12 cellular contexts compared by ENCODE assay signal in genomic region chr4:95637047-95637600, GRCh38.
DNase-seq lines count a peak whose midpoint lies in the region; ATAC-seq and TF ChIP-seq lines count a peak whose summit lies in the region.
"Had no signal": no experiment of that assay in that cellular context is flagged by ENCODE, and none has a peak within 500 bp of the region (broad histone marks: within the 10 kb centered on the region; RNA-seq: fewer than 3 reads in every experiment).

No MANE protein-coding gene starts in this region.

- H3K4me1 Mint-ChIP-seq in MCF 10A (ENCODE audit: insufficient read depth, unreplicated experiment) (peaks cover 25% of the 10 kb centered on the region), WTC11 (peaks cover 27% of the 10 kb centered on the region)
- H3K4me1 Mint-ChIP-seq: activated naive CD8-positive, alpha-beta T cell treated with anti-CD3 and anti-CD28 coated beads, Interleukin-2, amount 50 U/mL, for 24 hours had no signal

- H3K9me3 Mint-ChIP-seq in MCF 10A (ENCODE audit: unreplicated experiment) (no peaks in the 10 kb centered on the region), WTC11 (no peaks in the 10 kb centered on the region)
- H3K9me3 Mint-ChIP-seq: activated naive CD8-positive, alpha-beta T cell treated with anti-CD3 and anti-CD28 coated beads, Interleukin-2, amount 50 U/mL, for 24 hours had no signal

- no peak for TF ChIP-seq POLR2A in breast epithelium (IDR thresholded peaks at IDR 0.05)
- no peak for TF ChIP-seq POLR2A in suprapubic skin (IDR thresholded peaks at IDR 0.05)

- no peaks in the 10 kb centered on the region for H4K20me1 ChIP-seq in hepatocyte (ENCODE audit: insufficient read depth, poor library complexity, severe bottlenecking)

- no peak overlapping the region for H3K4me2 ChIP-seq in hepatocyte

- intact Hi-C loops in MCF 10A (cut with micrococcal nuclease) (loop anchor here (10.0 kb wide), 1 partner anchor 178 kb away; no protein-coding TSS in a partner anchor), breast epithelium (cut with DNase I; ENCODE audit: low total_unique reads) (no loop called here)

- no peak overlapping the region for H2AFZ ChIP-seq in hepatocyte
- H2AFZ ChIP-seq: parathyroid adenoma had no signal

- H3K27ac ChIP-seq in breast epithelium (no peak overlapping the region), hepatocyte (no peak overlapping the region), suprapubic skin (no peak overlapping the region)
- H3K27ac ChIP-seq: parathyroid adenoma had no signal

- H3K27ac Mint-ChIP-seq in MCF 10A (ENCODE audit: low read depth, unreplicated experiment) (no peak overlapping the region), WTC11 (no peak overlapping the region)
- H3K27ac Mint-ChIP-seq: activated naive CD8-positive, alpha-beta T cell treated with anti-CD3 and anti-CD28 coated beads, Interleukin-2, amount 50 U/mL, for 24 hours had no signal

- POLR2A ChIA-PET in MCF 10A (lab: Yijun Ruan, JAX) (interaction anchor here (0.7 kb wide), 2 partner anchors 9 to 374 kb away, joined by 3 to 4 read pairs; no protein-coding TSS in a partner anchor), WTC11 (lab: Charles Lee) (interaction anchor here (0.7 kb wide), 1 partner anchor 482 kb away, joined by 3 read pairs; no protein-coding TSS in a partner anchor)

- H3K27me3 ChIP-seq in breast epithelium, result no peaks in the 10 kb centered on the region
- H3K27me3 ChIP-seq in hepatocyte, result no peaks in the 10 kb centered on the region
- H3K27me3 ChIP-seq in suprapubic skin, result no peaks in the 10 kb centered on the region

- H3K4me3 ChIP-seq in breast epithelium, result no peak overlapping the region
- no peak overlapping the region for H3K4me3 ChIP-seq in hepatocyte
- no peak overlapping the region for H3K4me3 ChIP-seq in suprapubic skin

- H3K9me3 ChIP-seq in breast epithelium, result no peaks in the 10 kb centered on the region
- no peaks in the 10 kb centered on the region for H3K9me3 ChIP-seq in hepatocyte (ENCODE audit: low read depth)
- no peaks in the 10 kb centered on the region for H3K9me3 ChIP-seq in suprapubic skin

- H3K4me3 Mint-ChIP-seq in MCF 10A (ENCODE audit: unreplicated experiment) (no peak overlapping the region), WTC11 (no peak overlapping the region)
- H3K4me3 Mint-ChIP-seq: activated naive CD8-positive, alpha-beta T cell treated with anti-CD3 and anti-CD28 coated beads, Interleukin-2, amount 50 U/mL, for 24 hours had no signal

- H3K36me3 ChIP-seq in breast epithelium, result no peaks in the 10 kb centered on the region
- H3K36me3 ChIP-seq in hepatocyte (replicated peaks; ENCODE audit: insufficient read depth, low read depth), result no peaks in the 10 kb centered on the region
- H3K36me3 ChIP-seq in suprapubic skin, result no peaks in the 10 kb centered on the region

- peak; percentile 51 for DNase-seq in MCF 10A (ENCODE audit: unreplicated experiment)
- no peak for DNase-seq in breast epithelium (ENCODE audit: low spot score in 2 of 2)
- peak; percentile 25 for DNase-seq in WTC11 (ENCODE audit: low spot score)
- DNase-seq in hepatocyte (ENCODE audit: low spot score), result peak; percentile 38
- DNase-seq in superior temporal gyrus (ENCODE audit: extremely low spot score), result peak; percentile 51
- DNase-seq in suprapubic skin (ENCODE audit: low spot score in 2 of 2), result no peak
- DNase-seq in activated naive CD4-positive, alpha-beta T cell treated with anti-CD3 and anti-CD28 coated beads, Interleukin-2, amount 50 U/mL, for 16 hours, result no peak
- DNase-seq: activated CD4-positive, CD25-positive, alpha-beta regulatory T cell treated with anti-CD3 and anti-CD28 coated beads, Interleukin-2, amount 50 U/mL, for 72 hours; activated naive CD8-positive, alpha-beta T cell treated with anti-CD3 and anti-CD28 coated beads, Interleukin-2, amount 50 U/mL, for 24 hours; KG1 had no signal

- no peaks in the 10 kb centered on the region for H3K27me3 Mint-ChIP-seq in MCF 10A (ENCODE audit: insufficient read depth, unreplicated experiment)
- H3K27me3 Mint-ChIP-seq in WTC11 (ENCODE audit: low read depth), result no peaks in the 10 kb centered on the region
- H3K27me3 Mint-ChIP-seq: activated naive CD8-positive, alpha-beta T cell treated with anti-CD3 and anti-CD28 coated beads, Interleukin-2, amount 50 U/mL, for 24 hours had no signal

- H3K36me3 Mint-ChIP-seq in MCF 10A (ENCODE audit: insufficient read depth, unreplicated experiment) (no peaks in the 10 kb centered on the region), WTC11 (no peaks in the 10 kb centered on the region)

- no peaks in the 10 kb centered on the region for H3K9me2 ChIP-seq in hepatocyte (replicated peaks; ENCODE audit: insufficient read depth)

- peak; percentile 85 for ATAC-seq in WTC11
- ATAC-seq in GM21717 (IDR thresholded peaks at IDR 0.05; ENCODE audit: unreplicated experiment), result no peak
- ATAC-seq: activated naive CD8-positive, alpha-beta T cell treated with anti-CD3 and anti-CD28 coated beads, Interleukin-2, amount 50 U/mL, for 24 hours had no signal

- TF ChIP-seq EP300 in suprapubic skin (IDR thresholded peaks at IDR 0.05), result no peak

- TF ChIP-seq CTCF in MCF 10A (IDR thresholded peaks at IDR 0.05; ENCODE audit: unreplicated experiment), result peak; percentile 34
- TF ChIP-seq CTCF in breast epithelium (IDR thresholded peaks at IDR 0.05), result no peak
- peak; percentile 41 for TF ChIP-seq CTCF in WTC11 (IDR thresholded peaks at IDR 0.05)
- TF ChIP-seq CTCF in hepatocyte (IDR thresholded peaks at IDR 0.05; ENCODE audit: poor library complexity), result peak; percentile 33
- peak in 1 of 2 donors; percentile 11 for TF ChIP-seq CTCF in suprapubic skin (IDR thresholded peaks at IDR 0.05)

- H3K4me1 ChIP-seq in breast epithelium (no peaks in the 10 kb centered on the region), hepatocyte (ENCODE audit: insufficient read depth) (no peaks in the 10 kb centered on the region), suprapubic skin (no peaks in the 10 kb centered on the region)
- H3K4me1 ChIP-seq: parathyroid adenoma had no signal

- no peaks in the 10 kb centered on the region for H3K79me2 ChIP-seq in hepatocyte
- H3K79me2 ChIP-seq: parathyroid adenoma had no signal

- 43% methylated on average over 3 of the region's 3 CpGs for WGBS in hepatocyte (ENCODE audit: low lambda C conversion rate, missing lambda C conversion rate)
- WGBS in suprapubic skin, result 37% methylated on average over 3 of the region's 3 CpGs

- BruUV-seq in MCF 10A (replicated peaks; lab: Mats Ljungman, UMichigan), result no TSS peak

- CTCF ChIA-PET in MCF 10A (lab: Yijun Ruan, JAX) (interaction anchor here (0.5 to 1.4 kb wide), 17 partner anchors 9 to 792 kb away, joined by 3 to 6 read pairs (median 3); no protein-coding TSS in a partner anchor), WTC11 (lab: Charles Lee) (interaction anchor here (0.6 to 1.7 kb wide), 4 partner anchors 14 to 481 kb away, joined by 3 to 9 read pairs (median 4); partner anchors contain the start of gene UNC5C)

TF ChIP-seq in WTC11, 78 proteins besides CTCF, POLR2A, EP300 and RAD21 (continues in another document):
- no peak for TF ChIP-seq ARID4B (CRISPR knock-in tag; IDR thresholded peaks at IDR 0.05; ENCODE audit: borderline replicate concordance)
- no peak for TF ChIP-seq MAX (CRISPR knock-in tag; IDR thresholded peaks at IDR 0.05)

Comparison
In these comparisons a context has a peak if more than half of its experiments do, and no peak if none do; other contexts are left out.
1. DNase-seq: peak in MCF 10A (single experiment), WTC11 (single experiment), hepatocyte (single experiment) and superior temporal gyrus (single experiment); none in breast epithelium (0 of 2), suprapubic skin (0 of 2) and activated naive CD4-positive, alpha-beta T cell treated with anti-CD3 and anti-CD28 coated beads, Interleukin-2, amount 50 U/mL, for 16 hours (single experiment).
2. CTCF ChIP-seq: peak in MCF 10A (single experiment), WTC11 (single experiment) and hepatocyte (single experiment); none in breast epithelium (0 of 3).